12 cellular contexts compared by ENCODE assay signal in genomic region chr2:60488291-60488690, GRCh38.
A peak's percentile ranks its signal among the peaks of the same experiment; 100 is the strongest.
DNase-seq lines count a peak whose midpoint lies in the region; ATAC-seq and TF ChIP-seq lines count a peak whose summit lies in the region.
"Had no signal": no experiment of that assay in that cellular context is flagged by ENCODE, and none has a peak within 500 bp of the region (broad histone marks: within the 10 kb centered on the region; RNA-seq: fewer than 3 reads in every experiment).

No MANE protein-coding gene starts in this region.

- TF ChIP-seq CTCF in GM12865 (IDR thresholded peaks at IDR 0.05; ENCODE audit: insufficient read depth, low read depth, low read length, missing control alignments): no peak

- DNase-seq in GM12865 (ENCODE audit: low read depth) (peak; percentile 39), NCI-H2171 treated with DMSO at 0.1 percent for 48 hours (lab: John Stamatoyannopoulos, UW) (no peak), AML-193 (lab: John Stamatoyannopoulos, UW) (no peak), activated gamma-delta T cell treated with Interleukin-2 at 50 U/mL for 16 hours (no peak), SKM-1 (lab: John Stamatoyannopoulos, UW; ENCODE audit: unreplicated experiment) (no peak)
- DNase-seq: heart left ventricle, ovary, PC-9 had no signal

- H3K4me3 ChIP-seq in GM12865 (ENCODE audit: low read depth, low read length): no peak overlapping the region
- H3K4me3 ChIP-seq: heart left ventricle, ovary, PC-9 had no signal

- ATAC-seq in GM19351 (IDR thresholded peaks at IDR 0.05; ENCODE audit: unreplicated experiment) (peak; percentile 58), HG02852 (IDR thresholded peaks at IDR 0.05; ENCODE audit: unreplicated experiment) (peak; percentile 62), HG03565 (IDR thresholded peaks at IDR 0.05; ENCODE audit: unreplicated experiment) (peak; percentile 71)
- ATAC-seq: activated T-helper 17 cell treated with anti-CD3 and anti-CD28 coated beads, Interleukin-2, amount 50 U/mL, for 72 hours; heart left ventricle had no signal
